In genomic region chr19:12720851-12721655, GRCh38 we compare ENCODE assay signal across 9 cellular contexts. TPM values are rescaled to one million over a fixed set of nuclear protein-coding genes. Genes with fewer than 3 reads are reported as not detected.
A peak's percentile ranks its signal among the peaks of the same experiment; 100 is the strongest.
DNase-seq lines count a peak whose midpoint lies in the region; ATAC-seq, FAIRE-seq and TF ChIP-seq lines count a peak whose summit lies in the region.
"Had no signal": no experiment of that assay in that cellular context is flagged by ENCODE, and none has a peak within 500 bp of the region (broad histone marks: within the 10 kb centered on the region; RNA-seq: fewer than 3 reads in every experiment).

No MANE protein-coding gene starts in this region.

- H4K8ac ChIP-seq in H9 (replicated peaks; ENCODE audit: insufficient read length, low read depth, low read length): no peak overlapping the region
- no peak overlapping the region for H4K8ac ChIP-seq in neuronal stem cell (ENCODE audit: low read depth, low read length)

- no peak overlapping the region for H2AK5ac ChIP-seq in H9 (ENCODE audit: insufficient read length, low read length)
- H2AK5ac ChIP-seq in neuronal stem cell (ENCODE audit: low read depth, low read length): peak overlapping the region; percentile 84

- H4K20me1 ChIP-seq in H9 (ENCODE audit: control insufficient read depth, insufficient read depth, insufficient read length): no peaks in the 10 kb centered on the region

- peaks cover 26% of the 10 kb centered on the region; the same call in 1 of the 2 replicates for H3K79me2 ChIP-seq in H9 (ENCODE audit: insufficient read depth, low read length)

- H2BK5ac ChIP-seq in H9 (ENCODE audit: insufficient read length, low read length) (no peak overlapping the region), neuronal stem cell (ENCODE audit: low read length) (peak overlapping the region; percentile 40)

- no peak overlapping the region for H3K23ac ChIP-seq in H9 (ENCODE audit: insufficient read length, low read depth, low read length)
- H3K23ac ChIP-seq in neuronal stem cell (ENCODE audit: low read depth, low read length, poor library complexity): peak overlapping the region; percentile 44

- H2BK12ac ChIP-seq in H9 (ENCODE audit: insufficient read length, low read depth, low read length) (no peak overlapping the region), neuronal stem cell (ENCODE audit: low read length) (no peak overlapping the region)

- H3K9ac ChIP-seq in H9 (ENCODE audit: extremely low read depth, insufficient read length, low read length) (peak overlapping the region; percentile 83), neuronal stem cell (ENCODE audit: low read depth, low read length, poor library complexity) (peak overlapping the region; percentile 87)

- ATAC-seq in WTC11 (no peak), HG02763 (IDR thresholded peaks at IDR 0.05; ENCODE audit: unreplicated experiment) (no peak)

- no peak overlapping the region for H2BK120ac ChIP-seq in H9 (ENCODE audit: low read depth, low read length, poor library complexity, severe bottlenecking)
- peak overlapping the region; percentile 0 for H2BK120ac ChIP-seq in neuronal stem cell (ENCODE audit: low read depth, low read length)

- peaks cover 21 to 46% of the 10 kb centered on the region in 2 donors for H3K36me3 ChIP-seq in neuronal stem cell (replicated peaks in 1 of 2; ENCODE audit: control insufficient read depth in 2 of 2, insufficient read depth in 2 of 2, low read length in 2 of 2)

- H3K4me1 Mint-ChIP-seq in H9: peaks cover 15 to 18% of the 10 kb centered on the region in 2 experiments
- H3K4me1 Mint-ChIP-seq in WTC11: peaks cover 16% of the 10 kb centered on the region

- H3K27ac Mint-ChIP-seq in H9 (peak overlapping the region; percentile 96 to 98 (median 98); a peak in 6 of 7 replicates), WTC11 (peak overlapping the region; percentile 98)

- WGBS in H9 (ENCODE audit: extremely low coverage, insufficient read length, low lambda C conversion rate): no CpG with 5 or more reads among the region's 59 CpGs
- no CpG with 5 or more reads among the region's 59 CpGs for WGBS in neuronal stem cell (ENCODE audit: extremely low coverage in 2 of 2, insufficient read length in 2 of 2, insufficient replicate concordance in 1 of 2), 2 donors

- H4K91ac ChIP-seq in H9 (ENCODE audit: insufficient read length, low read depth, low read length) (no peak overlapping the region), neuronal stem cell (ENCODE audit: low read depth, low read length, poor library complexity) (no peak overlapping the region)

- TF ChIP-seq CTCF in H9 (conservative IDR thresholded peaks at IDR 0.05): no peak
- no peak for TF ChIP-seq CTCF in WTC11 (IDR thresholded peaks at IDR 0.05)
- TF ChIP-seq CTCF in fibroblast of mammary gland (conservative IDR thresholded peaks at IDR 0.05; ENCODE audit: control insufficient read depth, insufficient read depth, low read depth, low read length): no peak

- H3K14ac ChIP-seq in H9 (ENCODE audit: insufficient read depth, low read length) (no peak overlapping the region), neuronal stem cell (ENCODE audit: low read length) (peak overlapping the region; percentile 28)

- H3K27me3 Mint-ChIP-seq in H9 (ENCODE audit: low read depth) (no peaks in the 10 kb centered on the region), WTC11 (ENCODE audit: low read depth) (no peaks in the 10 kb centered on the region)

- H3K9me3 Mint-ChIP-seq in H9 (no peaks in the 10 kb centered on the region), WTC11 (no peaks in the 10 kb centered on the region)

- no peak overlapping the region for H3K18ac ChIP-seq in H9 (ENCODE audit: insufficient read length, low read depth, low read length)
- peak overlapping the region; percentile 85 for H3K18ac ChIP-seq in neuronal stem cell (ENCODE audit: low read length)

- H3K4me1 ChIP-seq in H9 (ENCODE audit: insufficient read depth, low read length) (no peaks in the 10 kb centered on the region), neuronal stem cell (ENCODE audit: control insufficient read depth in 2 of 2, insufficient read depth in 1 of 2, low read depth in 1 of 2, low read length in 2 of 2) (peaks cover 6 to 7% of the 10 kb centered on the region in 2 donors)

- H2BK20ac ChIP-seq in H9 (ENCODE audit: low read depth, low read length, poor library complexity, severe bottlenecking): no peak overlapping the region

- H4K5ac ChIP-seq in H9 (ENCODE audit: insufficient read length, low read depth, low read length): no peak overlapping the region

- CTCF ChIA-PET in WTC11 (lab: Charles Lee): interaction anchor here (0.5 to 4.4 kb wide), 6 partner anchors 37 to 164 kb away, joined by 4 to 35 read pairs (median 8); no protein-coding TSS in a partner anchor

- peak overlapping the region; percentile 93 for H3K4me3 ChIP-seq in fibroblast of mammary gland (ENCODE audit: control insufficient read depth, low read depth, low read length)
- H3K4me3 ChIP-seq in neuronal stem cell (ENCODE audit: low read length in 2 of 2): peak overlapping the region; percentile 79 to 85

- peaks cover 33 to 46% (median 34%) of the 10 kb centered on the region in 3 experiments; a peak in 6 of 7 replicates for H3K36me3 Mint-ChIP-seq in H9 (ENCODE audit: insufficient read depth in 1 of 3, low read depth in 3 of 3)
- peaks cover 21% of the 10 kb centered on the region for H3K36me3 Mint-ChIP-seq in WTC11

- no peak overlapping the region for H3T11ph ChIP-seq in H9 (ENCODE audit: low read length)

- H2BK15ac ChIP-seq in H9 (ENCODE audit: low read depth, low read length) (no peak overlapping the region), neuronal stem cell (ENCODE audit: low read length) (no peak overlapping the region)

- H2AFZ ChIP-seq in H9 (ENCODE audit: low read length) (no peak overlapping the region), neuronal stem cell (ENCODE audit: low read length) (no peak overlapping the region)

- H3K27ac ChIP-seq in H9 (ENCODE audit: insufficient read length, low read depth, low read length) (no peak overlapping the region), neuronal stem cell (replicated peaks; ENCODE audit: low read length) (peak overlapping the region; percentile 97)

- peak overlapping the region; percentile 97 for H3K4me3 Mint-ChIP-seq in H9
- H3K4me3 Mint-ChIP-seq in WTC11: peak overlapping the region; percentile 95

- H3K79me1 ChIP-seq in H9 (ENCODE audit: insufficient read depth, low read depth, low read length, poor library complexity, severe bottlenecking) (peaks cover 10% of the 10 kb centered on the region), neuronal stem cell (ENCODE audit: low read depth, low read length) (peaks cover 12% of the 10 kb centered on the region)

- DNase-seq in H9 (no peak), WTC11 (ENCODE audit: low spot score) (peak; percentile 26), fibroblast of mammary gland (ENCODE audit: low read depth) (no peak), neuronal stem cell (ENCODE audit: low spot score) (no peak), urothelium cell line (ENCODE audit: low spot score) (no peak), HPDE6-E6E7 (ENCODE audit: extremely low spot score) (no peak), dedifferentiated amniotic fluid mesenchymal stem cell (ENCODE audit: extremely low spot score) (no peak)

- H3K4ac ChIP-seq in H9 (ENCODE audit: low read depth, low read length): no peak overlapping the region
- no peak overlapping the region for H3K4ac ChIP-seq in neuronal stem cell (ENCODE audit: low read length)

- H3K4me2 ChIP-seq in H9 (ENCODE audit: insufficient read depth, insufficient read length, low read length) (peak overlapping the region; percentile 66), neuronal stem cell (ENCODE audit: insufficient read depth, low read length, poor library complexity, severe bottlenecking) (peak overlapping the region; percentile 93)

- POLR2A ChIA-PET in WTC11 (lab: Charles Lee): interaction anchor here (0.9 to 5.4 kb wide), 2 partner anchors 15 to 29 kb away, joined by 5 to 44 read pairs; partner anchors contain the start of genes GET3 and TRIR

- peaks cover 22% of the 10 kb centered on the region for H3K23me2 ChIP-seq in H9 (ENCODE audit: insufficient read length, low read depth, low read length, poor library complexity, severe bottlenecking)

- no peak overlapping the region for H3K56ac ChIP-seq in H9 (ENCODE audit: insufficient read length, low read depth, low read length)

- no peak for FAIRE-seq in urothelium cell line (lab: Jason Lieb, UNC)
- FAIRE-seq: TTC549 had no signal

- no peaks in the 10 kb centered on the region for H3K9me3 ChIP-seq in H9 (ENCODE audit: control insufficient read depth, low read depth, low read length)
- H3K9me3 ChIP-seq in neuronal stem cell (replicated peaks in 1 of 2; ENCODE audit: control insufficient read depth in 2 of 2, insufficient read depth in 1 of 2, low read depth in 1 of 2, low read length in 2 of 2): no peaks in the 10 kb centered on the region

- H3K27me3 ChIP-seq in H9 (ENCODE audit: insufficient read depth, low read length): no peaks in the 10 kb centered on the region
- H3K27me3 ChIP-seq in neuronal stem cell (ENCODE audit: control insufficient read depth in 3 of 3, insufficient read depth in 3 of 3, low read depth in 1 of 3, low read length in 3 of 3): no peaks in the 10 kb centered on the region

TF ChIP-seq in WTC11, 78 proteins besides CTCF, POLR2A, EP300 and RAD21 (continues in another document):
- TF ChIP-seq FOXP1 (CRISPR knock-in tag; IDR thresholded peaks at IDR 0.05; ENCODE audit: borderline replicate concordance) (0 out of 2 replicates have a peak, but pooled peaks have one; percentile 19), CDX4 (CRISPR knock-in tag; IDR thresholded peaks at IDR 0.05; ENCODE audit: borderline replicate concordance) (no peak)

RNA-seq across cellular contexts. Expression of gene TNPO2, which starts 2.7 kb away (rescaled TPM):
- 149 and 159 TPM in 2 replicates for total RNA-seq in H9 (2021)
- total RNA-seq in WTC11 (2021): 90.9 to 105 TPM (median 94.4 TPM) in 3 replicates
- polyA plus RNA-seq in neuronal stem cell (2013, experiment 1 of 2): 47.1 TPM
- polyA plus RNA-seq in neuronal stem cell (2013, experiment 2 of 2): 47.1 TPM

RNA-seq across cellular contexts. Expression of gene TRIR, which starts 13.4 kb away (rescaled TPM):
- total RNA-seq in H9 (2021) (154 and 161 TPM in 2 replicates), WTC11 (2021) (165 to 172 TPM (median 167 TPM) in 3 replicates)
- polyA plus RNA-seq in neuronal stem cell (2013, experiment 1 of 2): 242 TPM
- 221 TPM for polyA plus RNA-seq in neuronal stem cell (2013, experiment 2 of 2)

RNA-seq across cellular contexts. Expression of gene GET3, which starts 16.2 kb away (rescaled TPM):
- total RNA-seq in H9 (2021) (81.3 and 81.6 TPM in 2 replicates), WTC11 (2021) (104 to 110 TPM (median 104 TPM) in 3 replicates)
- 46.1 TPM for polyA plus RNA-seq in neuronal stem cell (2013, experiment 1 of 2)
- polyA plus RNA-seq in neuronal stem cell (2013, experiment 2 of 2): 44.7 TPM

RNA-seq across cellular contexts. Expression of gene FBXW9, which starts 24.6 kb away (rescaled TPM):
- total RNA-seq in H9 (2021) (10.8 and 11.7 TPM in 2 replicates), WTC11 (2021) (13.7 to 16.0 TPM (median 15.2 TPM) in 3 replicates)
- polyA plus RNA-seq in neuronal stem cell (2013, experiment 1 of 2): 11.2 TPM
- 11.1 TPM for polyA plus RNA-seq in neuronal stem cell (2013, experiment 2 of 2)

RNA-seq across cellular contexts. Expression of gene BEST2, which starts 30.5 kb away (rescaled TPM):
- 1.6 and 2.0 TPM in 2 replicates for total RNA-seq in H9 (2021)
- 3.3 to 4.7 TPM (median 4.1 TPM) in 3 replicates for total RNA-seq in WTC11 (2021)
- polyA plus RNA-seq in neuronal stem cell (2013, experiment 1 of 2): 0.03 TPM
- 0.03 TPM for polyA plus RNA-seq in neuronal stem cell (2013, experiment 2 of 2)
